ENCODE assay signal across 8 cellular contexts in the genomic region with DNA sequence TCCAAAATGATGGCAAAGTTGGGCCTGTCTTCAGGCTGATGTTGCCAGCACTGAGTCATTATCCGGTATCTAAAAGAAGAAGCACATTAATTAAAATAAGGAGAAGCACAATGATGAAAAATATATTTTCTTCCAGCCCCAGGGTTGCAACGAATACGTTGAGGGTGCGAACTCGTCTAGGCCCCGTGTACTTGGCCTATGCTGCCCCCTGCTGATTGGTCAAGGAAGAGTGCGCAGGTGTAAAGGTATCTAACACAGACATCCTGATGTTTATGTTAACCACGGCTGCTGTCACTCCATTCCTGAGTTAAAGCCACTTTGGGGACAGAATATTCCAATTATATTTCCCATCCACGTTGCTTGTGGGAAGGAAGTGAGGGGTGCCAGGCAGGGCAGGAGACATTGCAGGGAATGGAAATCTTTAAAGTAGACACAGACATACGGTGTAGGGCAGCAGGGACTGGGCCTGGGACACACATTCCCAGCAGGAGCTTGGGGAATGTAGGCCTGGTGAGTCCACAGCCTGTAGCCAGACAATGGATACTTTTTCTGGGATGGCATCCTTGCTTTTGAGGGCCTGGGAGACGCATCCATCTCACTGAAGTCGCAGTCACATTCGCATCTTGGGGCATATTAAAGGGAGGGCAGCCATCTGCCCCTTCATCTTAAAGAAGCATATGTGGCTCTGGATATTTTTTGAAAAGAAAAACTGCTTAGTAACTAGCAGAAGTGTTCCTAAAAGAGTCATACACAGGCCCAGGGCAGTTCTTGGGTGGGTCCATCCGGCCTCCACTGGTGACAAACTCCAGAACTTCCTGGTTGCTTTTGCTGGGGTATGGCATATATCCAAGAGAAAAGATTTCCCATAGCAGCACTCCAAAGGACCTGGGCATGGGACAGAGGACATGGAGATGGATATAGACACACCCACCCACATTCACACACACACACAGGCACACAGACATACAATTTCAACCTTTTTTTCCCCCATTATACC.
DNase-seq lines count a peak whose midpoint lies in the region; ATAC-seq and TF ChIP-seq lines count a peak whose summit lies in the region.

No MANE protein-coding gene starts in this region.

- TF ChIP-seq CTCF in GM12874 (IDR thresholded peaks at IDR 0.05; ENCODE audit: insufficient read depth, low read depth, low read length) (peak; percentile 74), Panc1 (IDR thresholded peaks at IDR 0.05) (peak; percentile 90), thyroid gland (IDR thresholded peaks at IDR 0.05) (peak; percentile 52 to 82 (median 68))

- H3K27ac ChIP-seq in Panc1 (ENCODE audit: low read length) (no peak overlapping the region), thyroid gland (no peak overlapping the region)

- no peaks in the 10 kb centered on the region for H3K27me3 ChIP-seq in Panc1 (ENCODE audit: control insufficient read depth, insufficient read depth, low read length)
- no peaks in the 10 kb centered on the region for H3K27me3 ChIP-seq in thyroid gland

- no peaks in the 10 kb centered on the region for H3K4me1 Mint-ChIP-seq in activated T-cell treated with anti-CD3 and anti-CD28 coated beads, Interleukin-2, amount 50 U/mL, for 72 hours (ENCODE audit: low read depth)

- in situ Hi-C loops in Panc1 (cut with HindIII; ENCODE audit: low pct_unique_long_range_greater_than_20kb, low sequenced_read_pairs), result no loop called here

- H3K9me3 ChIP-seq in Panc1 (ENCODE audit: control insufficient read depth, insufficient read depth, low read depth, low read length) (no peaks in the 10 kb centered on the region), thyroid gland (no peaks in the 10 kb centered on the region)

- H3K9me3 Mint-ChIP-seq in activated T-cell treated with anti-CD3 and anti-CD28 coated beads, Interleukin-2, amount 50 U/mL, for 72 hours, result no peaks in the 10 kb centered on the region

- POLR2A ChIA-PET in Panc1 (lab: Charles Lee), result no interaction called here

- H3K36me3 ChIP-seq in Panc1 (ENCODE audit: control insufficient read depth, insufficient read depth, low read length), result no peaks in the 10 kb centered on the region
- H3K36me3 ChIP-seq in thyroid gland, result no peaks in the 10 kb centered on the region

- H3K4me1 ChIP-seq in Panc1 (ENCODE audit: control insufficient read depth, insufficient read depth, low read length) (no peaks in the 10 kb centered on the region), thyroid gland (no peaks in the 10 kb centered on the region)

- H3K4me3 Mint-ChIP-seq in activated T-cell treated with anti-CD3 and anti-CD28 coated beads, Interleukin-2, amount 50 U/mL, for 72 hours, result no peak overlapping the region

- BruUV-seq in Panc1 (replicated peaks; lab: Mats Ljungman, UMichigan), result no TSS peak

- no peaks in the 10 kb centered on the region for H3K27me3 Mint-ChIP-seq in activated T-cell treated with anti-CD3 and anti-CD28 coated beads, Interleukin-2, amount 50 U/mL, for 72 hours (ENCODE audit: low read depth)

- H3K27ac Mint-ChIP-seq in activated T-cell treated with anti-CD3 and anti-CD28 coated beads, Interleukin-2, amount 50 U/mL, for 72 hours, result no peak overlapping the region

- H3K4me3 ChIP-seq in Jurkat, Clone E6-1 (ENCODE audit: low read length), result no peak overlapping the region
- H3K4me3 ChIP-seq in Panc1 (ENCODE audit: low read depth in 2 of 2, low read length in 2 of 2), result no peak overlapping the region
- no peak overlapping the region for H3K4me3 ChIP-seq in thyroid gland (replicated peaks in 1 of 3)

- H3K36me3 Mint-ChIP-seq in activated T-cell treated with anti-CD3 and anti-CD28 coated beads, Interleukin-2, amount 50 U/mL, for 72 hours (ENCODE audit: insufficient read depth in 2 of 2), result no peaks in the 10 kb centered on the region

- DNase-seq in Jurkat, Clone E6-1 (ENCODE audit: low read depth, low spot score), result peak; percentile 64
- peak; percentile 24 for DNase-seq in Panc1 (ENCODE audit: low read depth, low spot score)
- peak; percentile 77 to 84 for DNase-seq in activated T-cell treated with anti-CD3 and anti-CD28 coated beads, Interleukin-2, amount 50 U/mL, for 72 hours
- DNase-seq in fibroblast of the conjunctiva (ENCODE audit: low read depth), result peak; percentile 28
- peak; percentile 26 for DNase-seq in occipital lobe (lab: John Stamatoyannopoulos, UW)
- peak; percentile 67 to 73 for DNase-seq in thyroid gland

- ATAC-seq in Panc1 (peak; percentile 97), HG03521 (IDR thresholded peaks at IDR 0.05; ENCODE audit: unreplicated experiment) (no peak)
- ATAC-seq in activated T-cell treated with anti-CD3 and anti-CD28 coated beads, Interleukin-2, amount 50 U/mL, for 72 hours (replicated peaks in 1 of 2), result peak; percentile 92 to 96

- no peak for TF ChIP-seq POLR2A in thyroid gland (IDR thresholded peaks at IDR 0.05)

- intact Hi-C loops in Panc1 (cut with micrococcal nuclease; ENCODE audit: unreplicated experiment), result loop anchor here (1.0 to 10.0 kb wide), 2 partner anchors 142 to 239 kb away; no protein-coding TSS in a partner anchor
- intact Hi-C loops in thyroid gland (cut with DNase I), result no loop called here

- CTCF ChIA-PET in Panc1 (lab: Charles Lee), result no interaction called here

- WGBS in thyroid gland, 2 donors, result 32 to 35% methylated on average over 14 of the region's 14 CpGs

Comparison
In these comparisons a context has a peak if more than half of its experiments do, and no peak if none do; other contexts are left out.
1. DNase-seq: peak in every context shown above with its lines; median percentile 80 in activated T-cell treated with anti-CD3 and anti-CD28 coated beads, Interleukin-2, amount 50 U/mL, for 72 hours; 70 in thyroid gland; 64 in Jurkat, Clone E6-1; 28 in fibroblast of the conjunctiva; 26 in occipital lobe; 24 in Panc1.